ENCODE assay signal across 8 cellular contexts in the genomic region with DNA sequence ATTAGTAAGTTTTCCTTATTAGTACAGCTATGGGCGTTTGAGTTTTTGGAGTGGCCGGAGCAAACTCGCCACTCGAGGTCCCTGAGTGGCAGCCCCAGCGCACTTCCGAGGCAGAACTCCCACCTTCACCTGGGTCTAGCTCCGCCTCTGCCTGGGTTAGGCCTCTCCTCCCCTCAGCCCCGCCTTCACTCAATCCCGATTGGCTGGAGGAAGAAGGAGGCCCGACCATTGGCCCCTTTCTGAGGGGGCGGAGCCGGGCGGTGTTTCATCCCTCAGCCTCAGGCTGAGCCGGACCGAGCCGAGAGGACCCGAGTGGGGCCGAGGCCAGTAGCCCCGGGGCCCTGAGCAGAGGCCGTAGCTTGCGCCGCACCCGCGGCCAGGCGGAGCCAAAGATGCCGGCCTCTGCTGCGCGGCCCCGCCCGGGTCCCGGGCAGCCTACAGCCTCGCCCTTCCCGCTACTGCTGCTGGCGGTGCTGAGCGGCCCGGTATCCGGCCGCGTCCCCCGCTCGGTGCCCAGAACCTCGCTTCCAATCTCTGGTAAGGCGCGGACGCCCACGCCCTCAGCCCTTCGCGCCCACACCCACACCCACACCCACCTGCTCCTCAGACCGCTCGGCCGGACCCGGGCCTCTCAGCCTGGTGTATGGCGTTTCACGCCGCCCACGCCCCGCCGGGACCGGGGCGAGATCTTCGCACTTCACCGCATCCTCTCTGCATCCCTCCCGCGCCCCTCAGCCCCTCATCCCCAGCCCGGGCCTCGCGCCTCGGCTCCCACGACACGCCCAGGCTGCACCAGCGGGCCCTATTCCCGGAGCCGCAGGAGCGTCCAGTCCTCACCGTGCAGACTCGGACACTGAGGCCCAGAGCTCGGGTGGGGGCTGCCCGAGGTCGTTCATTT. TPM values are rescaled to one million over a fixed set of nuclear protein-coding genes. Genes with fewer than 3 reads are reported as not detected.
DNase-seq lines count a peak whose midpoint lies in the region; ATAC-seq and TF ChIP-seq lines count a peak whose summit lies in the region.

A gene with protein sequence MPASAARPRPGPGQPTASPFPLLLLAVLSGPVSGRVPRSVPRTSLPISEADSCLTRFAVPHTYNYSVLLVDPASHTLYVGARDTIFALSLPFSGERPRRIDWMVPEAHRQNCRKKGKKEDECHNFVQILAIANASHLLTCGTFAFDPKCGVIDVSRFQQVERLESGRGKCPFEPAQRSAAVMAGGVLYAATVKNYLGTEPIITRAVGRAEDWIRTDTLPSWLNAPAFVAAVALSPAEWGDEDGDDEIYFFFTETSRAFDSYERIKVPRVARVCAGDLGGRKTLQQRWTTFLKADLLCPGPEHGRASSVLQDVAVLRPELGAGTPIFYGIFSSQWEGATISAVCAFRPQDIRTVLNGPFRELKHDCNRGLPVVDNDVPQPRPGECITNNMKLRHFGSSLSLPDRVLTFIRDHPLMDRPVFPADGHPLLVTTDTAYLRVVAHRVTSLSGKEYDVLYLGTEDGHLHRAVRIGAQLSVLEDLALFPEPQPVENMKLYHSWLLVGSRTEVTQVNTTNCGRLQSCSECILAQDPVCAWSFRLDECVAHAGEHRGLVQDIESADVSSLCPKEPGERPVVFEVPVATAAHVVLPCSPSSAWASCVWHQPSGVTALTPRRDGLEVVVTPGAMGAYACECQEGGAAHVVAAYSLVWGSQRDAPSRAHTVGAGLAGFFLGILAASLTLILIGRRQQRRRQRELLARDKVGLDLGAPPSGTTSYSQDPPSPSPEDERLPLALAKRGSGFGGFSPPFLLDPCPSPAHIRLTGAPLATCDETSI (plus strand): TSS at position 263 of the 898 bp plus-strand sequence. CDS start 130 bp downstream, at position 393.

- DNase-seq in GM13977 (ENCODE audit: low spot score) (peak; percentile 98), NCI-H146 (lab: John Stamatoyannopoulos, UW) (peak; percentile 99), T-helper 1 cell (peak; percentile 88 to 92 (median 91)), amygdala (lab: John Stamatoyannopoulos, UW) (peak; percentile 46 to 98 (median 91)), left ventricle myocardium inferior (peak; percentile 97), prostate gland (ENCODE audit: low spot score) (peak; percentile 95)

- WGBS in prostate gland: 1% methylated on average over 72 of the region's 79 CpGs
- WGBS in urinary bladder: 1% methylated on average over 79 of the region's 79 CpGs

- H3K9me3 ChIP-seq in left ventricle myocardium inferior (replicated peaks) (no peaks in the 10 kb centered on the region), prostate gland (no peaks in the 10 kb centered on the region)

- peak; percentile 99 for ATAC-seq in HG02870 (IDR thresholded peaks at IDR 0.05; ENCODE audit: unreplicated experiment)

- TF ChIP-seq POLR2A in prostate gland (IDR thresholded peaks at IDR 0.05): peak; percentile 88

- intact Hi-C loops in left ventricle myocardium inferior (cut with micrococcal nuclease) (no loop called here), prostate gland (cut with DNase I) (no loop called here)

- in situ Hi-C loops in GM13977 (cut with MboI; ENCODE audit: low pct_unique_long_range_greater_than_20kb, low sequenced_read_pairs, unreplicated experiment): no loop called here

- H3K4me3 ChIP-seq in left ventricle myocardium inferior (peak within 1 kb of the TSS; percentile 84), prostate gland (peak within 1 kb of the TSS; percentile 73 to 77), urinary bladder (ENCODE audit: low read depth, low read length) (peak within 1 kb of the TSS; percentile 68)

- H3K4me1 ChIP-seq in left ventricle myocardium inferior (peaks cover 16% of the 10 kb centered on the region), prostate gland (replicated peaks) (no peaks in the 10 kb centered on the region), urinary bladder (ENCODE audit: insufficient read depth) (no peaks in the 10 kb centered on the region)

- H3K27me3 ChIP-seq in left ventricle myocardium inferior (ENCODE audit: low read depth): peaks cover 16% of the 10 kb centered on the region
- H3K27me3 ChIP-seq in prostate gland (replicated peaks; ENCODE audit: insufficient read depth): no peaks in the 10 kb centered on the region

- H3K36me3 ChIP-seq in left ventricle myocardium inferior (no peaks in the 10 kb centered on the region), prostate gland (no peaks in the 10 kb centered on the region), urinary bladder (ENCODE audit: insufficient read depth) (no peaks in the 10 kb centered on the region)

- TF ChIP-seq CTCF in GM13977 (IDR thresholded peaks at IDR 0.05; ENCODE audit: extremely low read depth, insufficient read depth, missing control alignments): no peak
- no peak for TF ChIP-seq CTCF in left ventricle myocardium inferior (IDR thresholded peaks at IDR 0.05; ENCODE audit: borderline replicate concordance)
- TF ChIP-seq CTCF in prostate gland (IDR thresholded peaks at IDR 0.05): no peak

- H3K27ac ChIP-seq in left ventricle myocardium inferior (replicated peaks): peak within 1 kb of the TSS; percentile 58
- H3K27ac ChIP-seq in prostate gland: peak within 1 kb of the TSS; percentile 31 to 63
- H3K27ac ChIP-seq in urinary bladder (ENCODE audit: low read depth): peak within 1 kb of the TSS; percentile 12

RNA-seq across cellular contexts. Expression of the gene that starts here (rescaled TPM):
- total RNA-seq in left ventricle myocardium inferior (2.9 TPM), prostate gland (10 to 100 TPM; 12.3 to 16.5 TPM), urinary bladder (2.2 TPM)
- 5.0 TPM for polyA plus RNA-seq in urinary bladder

Comparison
In these comparisons a context has a peak if more than half of its experiments do, and no peak if none do; other contexts are left out.
1. Peak in every context shown above with its lines: DNase-seq, ATAC-seq, H3K4me3 ChIP-seq and H3K27ac ChIP-seq.